ENCODE assay signal across 2 cellular contexts in the genomic region with DNA sequence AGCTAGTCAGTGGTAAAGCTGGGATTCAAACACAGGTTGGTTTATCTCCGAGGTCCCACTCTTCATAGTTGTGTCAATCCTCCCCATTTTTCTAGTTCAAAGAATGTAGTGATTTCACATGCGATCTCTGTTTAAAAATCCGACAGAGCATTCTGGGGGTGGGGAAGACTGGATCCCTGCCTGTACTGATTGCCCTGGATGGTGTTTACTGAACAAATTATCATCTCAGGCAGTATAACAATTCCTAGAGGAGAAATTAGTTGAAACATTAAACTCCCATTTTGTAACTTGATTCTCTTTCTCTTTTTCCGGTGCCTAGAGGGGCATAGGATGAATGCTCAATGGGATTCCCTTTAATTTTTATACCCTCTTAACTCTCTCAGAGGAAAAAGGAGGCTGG.
A peak's percentile ranks its signal among the peaks of the same experiment; 100 is the strongest.
TF ChIP-seq lines count a peak whose summit lies in the region.

No MANE protein-coding gene starts in this region.

TF ChIP-seq in liver, 16 proteins besides CTCF, POLR2A, EP300 and RAD21:
- TF ChIP-seq RXRA (IDR thresholded peaks at IDR 0.05) (peak in 1 of 2 donors; percentile 57), HNF4A (conservative IDR thresholded peaks at IDR 0.05) (peak; percentile 30 to 83), SP1 (IDR thresholded peaks at IDR 0.05) (peak; percentile 36), EGR1 (IDR thresholded peaks at IDR 0.05; ENCODE audit: low read depth in 2 of 2) (no peak), FOXA2 (IDR thresholded peaks at IDR 0.05) (peak; percentile 70), YY1 (IDR thresholded peaks at IDR 0.05) (peak; percentile 78), TAF1 (conservative IDR thresholded peaks at IDR 0.05) (no peak), GABPA (IDR thresholded peaks at IDR 0.05 in 1 of 2, conservative IDR thresholded peaks at IDR 0.05 in 1 of 2) (no peak), FOXA1 (IDR thresholded peaks at IDR 0.05) (no peak), NR2F2 (IDR thresholded peaks at IDR 0.05) (no peak), HNF4G (IDR thresholded peaks at IDR 0.05) (no peak), JUND (IDR thresholded peaks at IDR 0.05) (peak in 1 of 2 donors; percentile 41)
- TF ChIP-seq, protein P1, sequence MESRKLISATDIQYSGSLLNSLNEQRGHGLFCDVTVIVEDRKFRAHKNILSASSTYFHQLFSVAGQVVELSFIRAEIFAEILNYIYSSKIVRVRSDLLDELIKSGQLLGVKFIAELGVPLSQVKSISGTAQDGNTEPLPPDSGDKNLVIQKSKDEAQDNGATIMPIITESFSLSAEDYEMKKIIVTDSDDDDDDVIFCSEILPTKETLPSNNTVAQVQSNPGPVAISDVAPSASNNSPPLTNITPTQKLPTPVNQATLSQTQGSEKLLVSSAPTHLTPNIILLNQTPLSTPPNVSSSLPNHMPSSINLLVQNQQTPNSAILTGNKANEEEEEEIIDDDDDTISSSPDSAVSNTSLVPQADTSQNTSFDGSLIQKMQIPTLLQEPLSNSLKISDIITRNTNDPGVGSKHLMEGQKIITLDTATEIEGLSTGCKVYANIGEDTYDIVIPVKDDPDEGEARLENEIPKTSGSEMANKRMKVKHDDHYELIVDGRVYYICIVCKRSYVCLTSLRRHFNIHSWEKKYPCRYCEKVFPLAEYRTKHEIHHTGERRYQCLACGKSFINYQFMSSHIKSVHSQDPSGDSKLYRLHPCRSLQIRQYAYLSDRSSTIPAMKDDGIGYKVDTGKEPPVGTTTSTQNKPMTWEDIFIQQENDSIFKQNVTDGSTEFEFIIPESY (IDR thresholded peaks at IDR 0.05) = no peak
- TF ChIP-seq, protein P2, sequence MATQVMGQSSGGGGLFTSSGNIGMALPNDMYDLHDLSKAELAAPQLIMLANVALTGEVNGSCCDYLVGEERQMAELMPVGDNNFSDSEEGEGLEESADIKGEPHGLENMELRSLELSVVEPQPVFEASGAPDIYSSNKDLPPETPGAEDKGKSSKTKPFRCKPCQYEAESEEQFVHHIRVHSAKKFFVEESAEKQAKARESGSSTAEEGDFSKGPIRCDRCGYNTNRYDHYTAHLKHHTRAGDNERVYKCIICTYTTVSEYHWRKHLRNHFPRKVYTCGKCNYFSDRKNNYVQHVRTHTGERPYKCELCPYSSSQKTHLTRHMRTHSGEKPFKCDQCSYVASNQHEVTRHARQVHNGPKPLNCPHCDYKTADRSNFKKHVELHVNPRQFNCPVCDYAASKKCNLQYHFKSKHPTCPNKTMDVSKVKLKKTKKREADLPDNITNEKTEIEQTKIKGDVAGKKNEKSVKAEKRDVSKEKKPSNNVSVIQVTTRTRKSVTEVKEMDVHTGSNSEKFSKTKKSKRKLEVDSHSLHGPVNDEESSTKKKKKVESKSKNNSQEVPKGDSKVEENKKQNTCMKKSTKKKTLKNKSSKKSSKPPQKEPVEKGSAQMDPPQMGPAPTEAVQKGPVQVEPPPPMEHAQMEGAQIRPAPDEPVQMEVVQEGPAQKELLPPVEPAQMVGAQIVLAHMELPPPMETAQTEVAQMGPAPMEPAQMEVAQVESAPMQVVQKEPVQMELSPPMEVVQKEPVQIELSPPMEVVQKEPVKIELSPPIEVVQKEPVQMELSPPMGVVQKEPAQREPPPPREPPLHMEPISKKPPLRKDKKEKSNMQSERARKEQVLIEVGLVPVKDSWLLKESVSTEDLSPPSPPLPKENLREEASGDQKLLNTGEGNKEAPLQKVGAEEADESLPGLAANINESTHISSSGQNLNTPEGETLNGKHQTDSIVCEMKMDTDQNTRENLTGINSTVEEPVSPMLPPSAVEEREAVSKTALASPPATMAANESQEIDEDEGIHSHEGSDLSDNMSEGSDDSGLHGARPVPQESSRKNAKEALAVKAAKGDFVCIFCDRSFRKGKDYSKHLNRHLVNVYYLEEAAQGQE (IDR thresholded peaks at IDR 0.05) = no peak
- TF ChIP-seq, protein P3, sequence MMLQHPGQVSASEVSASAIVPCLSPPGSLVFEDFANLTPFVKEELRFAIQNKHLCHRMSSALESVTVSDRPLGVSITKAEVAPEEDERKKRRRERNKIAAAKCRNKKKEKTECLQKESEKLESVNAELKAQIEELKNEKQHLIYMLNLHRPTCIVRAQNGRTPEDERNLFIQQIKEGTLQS (IDR thresholded peaks at IDR 0.05) = no peak
- TF ChIP-seq, protein P4, sequence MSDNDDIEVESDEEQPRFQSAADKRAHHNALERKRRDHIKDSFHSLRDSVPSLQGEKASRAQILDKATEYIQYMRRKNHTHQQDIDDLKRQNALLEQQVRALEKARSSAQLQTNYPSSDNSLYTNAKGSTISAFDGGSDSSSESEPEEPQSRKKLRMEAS (IDR thresholded peaks at IDR 0.05) = no peak

TF ChIP-seq in HepG2, 621 proteins besides CTCF, POLR2A, EP300 and RAD21:
- TF ChIP-seq, protein P5, sequence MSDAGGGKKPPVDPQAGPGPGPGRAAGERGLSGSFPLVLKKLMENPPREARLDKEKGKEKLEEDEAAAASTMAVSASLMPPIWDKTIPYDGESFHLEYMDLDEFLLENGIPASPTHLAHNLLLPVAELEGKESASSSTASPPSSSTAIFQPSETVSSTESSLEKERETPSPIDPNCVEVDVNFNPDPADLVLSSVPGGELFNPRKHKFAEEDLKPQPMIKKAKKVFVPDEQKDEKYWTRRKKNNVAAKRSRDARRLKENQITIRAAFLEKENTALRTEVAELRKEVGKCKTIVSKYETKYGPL (CRISPR knock-in tag; IDR thresholded peaks at IDR 0.05) = no peak
- TF ChIP-seq ZNF720 (CRISPR knock-in tag; IDR thresholded peaks at IDR 0.05) (no peak), ZNF30 (CRISPR knock-in tag; IDR thresholded peaks at IDR 0.05) (no peak), ZNF260 (CRISPR knock-in tag; IDR thresholded peaks at IDR 0.05; ENCODE audit: borderline replicate concordance, low read depth) (no peak), GTF2F1 (IDR thresholded peaks at IDR 0.05; ENCODE audit: low read length) (no peak), MEF2D (CRISPR knock-in tag; IDR thresholded peaks at IDR 0.05) (no peak), ZNF343 (CRISPR knock-in tag; IDR thresholded peaks at IDR 0.05) (no peak), EHMT2 (IDR thresholded peaks at IDR 0.05; ENCODE audit: borderline replicate concordance, low read depth, low read length) (no peak), ZFYVE20 (CRISPR knock-in tag; IDR thresholded peaks at IDR 0.05; ENCODE audit: borderline replicate concordance, low read depth) (no peak), ZC3H13 (CRISPR knock-in tag; IDR thresholded peaks at IDR 0.05) (no peak), MEIS1 (CRISPR knock-in tag; IDR thresholded peaks at IDR 0.05; ENCODE audit: borderline replicate concordance) (no peak), HNRNPH1 (optimal IDR thresholded peaks at IDR 0.05; ENCODE audit: low read depth, low read length) (no peak), RARG (CRISPR knock-in tag; IDR thresholded peaks at IDR 0.05; ENCODE audit: low read depth) (no peak)
- TF ChIP-seq, protein P6, sequence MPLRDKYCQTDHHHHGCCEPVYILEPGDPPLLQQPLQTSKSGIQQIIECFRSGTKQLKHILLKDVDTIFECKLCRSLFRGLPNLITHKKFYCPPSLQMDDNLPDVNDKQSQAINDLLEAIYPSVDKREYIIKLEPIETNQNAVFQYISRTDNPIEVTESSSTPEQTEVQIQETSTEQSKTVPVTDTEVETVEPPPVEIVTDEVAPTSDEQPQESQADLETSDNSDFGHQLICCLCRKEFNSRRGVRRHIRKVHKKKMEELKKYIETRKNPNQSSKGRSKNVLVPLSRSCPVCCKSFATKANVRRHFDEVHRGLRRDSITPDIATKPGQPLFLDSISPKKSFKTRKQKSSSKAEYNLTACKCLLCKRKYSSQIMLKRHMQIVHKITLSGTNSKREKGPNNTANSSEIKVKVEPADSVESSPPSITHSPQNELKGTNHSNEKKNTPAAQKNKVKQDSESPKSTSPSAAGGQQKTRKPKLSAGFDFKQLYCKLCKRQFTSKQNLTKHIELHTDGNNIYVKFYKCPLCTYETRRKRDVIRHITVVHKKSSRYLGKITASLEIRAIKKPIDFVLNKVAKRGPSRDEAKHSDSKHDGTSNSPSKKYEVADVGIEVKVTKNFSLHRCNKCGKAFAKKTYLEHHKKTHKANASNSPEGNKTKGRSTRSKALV (CRISPR knock-in tag; IDR thresholded peaks at IDR 0.05) = no peak
- TF ChIP-seq, protein P7, sequence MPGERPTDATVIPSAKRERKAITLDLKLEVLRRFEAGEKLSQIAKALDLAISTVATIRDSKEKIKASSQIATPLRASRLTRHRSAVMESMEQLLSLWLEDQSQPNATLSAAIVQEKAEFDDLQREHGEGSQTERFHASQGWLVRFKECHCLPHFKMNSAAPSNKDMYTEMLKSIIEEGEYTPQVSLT (CRISPR knock-in tag; IDR thresholded peaks at IDR 0.05; ENCODE audit: borderline replicate concordance, low read depth) = no peak
- TF ChIP-seq, protein P8, sequence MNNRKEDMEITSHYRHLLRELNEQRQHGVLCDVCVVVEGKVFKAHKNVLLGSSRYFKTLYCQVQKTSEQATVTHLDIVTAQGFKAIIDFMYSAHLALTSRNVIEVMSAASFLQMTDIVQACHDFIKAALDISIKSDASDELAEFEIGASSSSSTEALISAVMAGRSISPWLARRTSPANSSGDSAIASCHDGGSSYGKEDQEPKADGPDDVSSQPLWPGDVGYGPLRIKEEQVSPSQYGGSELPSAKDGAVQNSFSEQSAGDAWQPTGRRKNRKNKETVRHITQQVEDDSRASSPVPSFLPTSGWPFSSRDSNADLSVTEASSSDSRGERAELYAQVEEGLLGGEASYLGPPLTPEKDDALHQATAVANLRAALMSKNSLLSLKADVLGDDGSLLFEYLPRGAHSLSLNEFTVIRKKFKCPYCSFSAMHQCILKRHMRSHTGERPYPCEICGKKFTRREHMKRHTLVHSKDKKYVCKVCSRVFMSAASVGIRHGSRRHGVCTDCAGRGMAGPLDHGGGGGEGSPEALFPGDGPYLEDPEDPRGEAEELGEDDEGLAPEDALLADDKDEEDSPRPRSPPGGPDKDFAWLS (CRISPR knock-in tag; IDR thresholded peaks at IDR 0.05; ENCODE audit: borderline replicate concordance) = no peak
- TF ChIP-seq, protein P9, sequence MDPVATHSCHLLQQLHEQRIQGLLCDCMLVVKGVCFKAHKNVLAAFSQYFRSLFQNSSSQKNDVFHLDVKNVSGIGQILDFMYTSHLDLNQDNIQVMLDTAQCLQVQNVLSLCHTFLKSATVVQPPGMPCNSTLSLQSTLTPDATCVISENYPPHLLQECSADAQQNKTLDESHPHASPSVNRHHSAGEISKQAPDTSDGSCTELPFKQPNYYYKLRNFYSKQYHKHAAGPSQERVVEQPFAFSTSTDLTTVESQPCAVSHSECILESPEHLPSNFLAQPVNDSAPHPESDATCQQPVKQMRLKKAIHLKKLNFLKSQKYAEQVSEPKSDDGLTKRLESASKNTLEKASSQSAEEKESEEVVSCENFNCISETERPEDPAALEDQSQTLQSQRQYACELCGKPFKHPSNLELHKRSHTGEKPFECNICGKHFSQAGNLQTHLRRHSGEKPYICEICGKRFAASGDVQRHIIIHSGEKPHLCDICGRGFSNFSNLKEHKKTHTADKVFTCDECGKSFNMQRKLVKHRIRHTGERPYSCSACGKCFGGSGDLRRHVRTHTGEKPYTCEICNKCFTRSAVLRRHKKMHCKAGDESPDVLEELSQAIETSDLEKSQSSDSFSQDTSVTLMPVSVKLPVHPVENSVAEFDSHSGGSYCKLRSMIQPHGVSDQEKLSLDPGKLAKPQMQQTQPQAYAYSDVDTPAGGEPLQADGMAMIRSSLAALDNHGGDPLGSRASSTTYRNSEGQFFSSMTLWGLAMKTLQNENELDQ (CRISPR knock-in tag; IDR thresholded peaks at IDR 0.05; ENCODE audit: borderline replicate concordance) = no peak
